9 cellular contexts compared by ENCODE assay signal in the genomic region with DNA sequence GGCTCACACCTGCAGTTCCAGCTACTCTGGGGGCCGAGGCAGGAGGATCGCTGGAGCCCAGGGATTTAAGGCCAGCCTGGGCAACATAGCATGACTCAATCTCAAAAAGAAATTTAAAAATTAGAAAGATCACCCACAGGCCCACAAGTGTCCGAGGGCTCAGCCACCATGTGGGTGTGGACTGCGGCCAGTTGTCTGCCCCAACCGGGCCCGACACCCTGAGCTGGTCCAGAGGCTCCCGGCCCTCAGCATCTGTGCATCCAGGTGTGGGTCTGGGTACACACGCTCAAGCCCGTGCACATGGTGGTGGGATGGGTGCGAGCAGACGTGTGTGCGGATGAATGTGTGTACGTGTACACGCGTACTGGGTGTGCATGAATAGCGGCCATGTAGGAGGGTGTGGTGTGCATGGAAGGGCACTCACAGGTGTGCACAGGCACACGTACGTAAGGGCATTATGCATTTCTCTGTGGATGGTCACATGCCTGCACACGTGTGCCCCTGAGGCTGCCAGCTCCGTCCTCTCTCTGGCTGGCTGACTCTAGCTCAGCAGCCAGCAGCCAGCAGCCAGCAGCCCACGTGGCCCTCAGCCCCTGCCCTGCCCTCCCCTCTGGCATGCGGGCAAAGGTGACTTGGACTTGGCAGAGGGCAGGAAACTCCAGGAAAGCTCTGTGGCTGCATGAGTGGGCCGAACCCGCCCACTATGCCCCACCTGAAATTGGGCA. TPM values are rescaled to one million over a fixed set of nuclear protein-coding genes. Genes with fewer than 3 reads are reported as not detected.
DNase-seq lines count a peak whose midpoint lies in the region; ATAC-seq and TF ChIP-seq lines count a peak whose summit lies in the region.
"Had no signal": no experiment of that assay in that cellular context is flagged by ENCODE, and none has a peak within 500 bp of the region (broad histone marks: within the 10 kb centered on the region; RNA-seq: fewer than 3 reads in every experiment).

No MANE protein-coding gene starts in this region.

- H3K9me3 ChIP-seq in PC-3 (ENCODE audit: low read length) (no peaks in the 10 kb centered on the region), Caco-2 (no peaks in the 10 kb centered on the region)

- peak overlapping the region; percentile 9; the same call in 1 of the 2 replicates for H3K4me2 ChIP-seq in PC-3 (ENCODE audit: low read length)

- H3K4me3 ChIP-seq in PC-3 (ENCODE audit: low read length) (no peak overlapping the region), fibroblast of mammary gland (ENCODE audit: control insufficient read depth, low read depth, low read length) (no peak overlapping the region), Caco-2 (ENCODE audit: low read depth, low read length) (no peak overlapping the region)

- no peak overlapping the region for H3K27ac ChIP-seq in PC-3 (ENCODE audit: low read length)

- intact Hi-C loops in PC-3 (cut with micrococcal nuclease) = no loop called here
- intact Hi-C loops in Caco-2 (cut with micrococcal nuclease; ENCODE audit: unreplicated experiment) = no loop called here

- no peaks in the 10 kb centered on the region for H3F3A ChIP-seq in PC-3 (ENCODE audit: low read length, unreplicated experiment)

- TF ChIP-seq CTCF in PC-3 (conservative IDR thresholded peaks at IDR 0.05; ENCODE audit: low read depth, low read length) (no peak), fibroblast of mammary gland (conservative IDR thresholded peaks at IDR 0.05; ENCODE audit: control insufficient read depth, insufficient read depth, low read depth, low read length) (no peak), Caco-2 (IDR thresholded peaks at IDR 0.05; ENCODE audit: insufficient read depth in 1 of 2, low read depth in 1 of 2, low read length in 1 of 2, severe bottlenecking in 1 of 2, unreplicated experiment in 1 of 2) (no peak)

- H3K36me3 ChIP-seq in PC-3 (ENCODE audit: low read depth, low read length) (no peaks in the 10 kb centered on the region), Caco-2 (ENCODE audit: control insufficient read depth, insufficient read depth, low read length) (no peaks in the 10 kb centered on the region)

- H3K79me2 ChIP-seq in PC-3 (ENCODE audit: low read length) = no peaks in the 10 kb centered on the region

- no peaks in the 10 kb centered on the region for H3K27me3 ChIP-seq in PC-3 (ENCODE audit: low read length)
- no peaks in the 10 kb centered on the region for H3K27me3 ChIP-seq in Caco-2 (replicated peaks; ENCODE audit: control insufficient read depth, insufficient read depth, low read length)

- peaks cover 44% of the 10 kb centered on the region for H3K36me3 Mint-ChIP-seq in Caco-2 (ENCODE audit: insufficient read depth, unreplicated experiment)

- peaks cover 24% of the 10 kb centered on the region for H3K4me1 ChIP-seq in PC-3 (ENCODE audit: insufficient read depth, low read length)
- 0 out of 2 replicates have a peak, but pooled peaks cover 3% of the 10 kb centered on the region for H3K4me1 ChIP-seq in Caco-2

- H3K9me2 ChIP-seq in PC-3 (replicated peaks; ENCODE audit: low read length) = no peaks in the 10 kb centered on the region

- POLR2A ChIA-PET in PC-3 (lab: Charles Lee; ENCODE audit: unreplicated experiment) (no interaction called here), Caco-2 (lab: Charles Lee) (no interaction called here)

- peak; percentile 61 for ATAC-seq in PC-3
- ATAC-seq in HG03439 (IDR thresholded peaks at IDR 0.05; ENCODE audit: unreplicated experiment) = no peak
- ATAC-seq in HG03469 (IDR thresholded peaks at IDR 0.05; ENCODE audit: unreplicated experiment) = no peak
- no peak for ATAC-seq in GM21526 (IDR thresholded peaks at IDR 0.05; ENCODE audit: low FRiP score, unreplicated experiment)

- CTCF ChIA-PET in PC-3 (lab: Charles Lee) = interaction anchor here (0.6 to 2.4 kb wide), 3 partner anchors 15 to 170 kb away, joined by 3 to 14 read pairs (median 5); no protein-coding TSS in a partner anchor
- CTCF ChIA-PET in Caco-2 (lab: Charles Lee) = interaction anchor here (2.4 kb wide), 1 partner anchor 148 kb away, joined by 11 read pairs; no protein-coding TSS in a partner anchor

- in situ Hi-C loops in ACHN (cut with HindIII; ENCODE audit: low pct_ligation_motif_present, low pct_unique_long_range_greater_than_20kb, low sequenced_read_pairs) = no loop called here

- no peak overlapping the region for H3K4me3 Mint-ChIP-seq in Caco-2 (ENCODE audit: unreplicated experiment)

- no peak overlapping the region for H2AFZ ChIP-seq in PC-3 (ENCODE audit: low read length)

- DNase-seq in ACHN (peak; percentile 65), PC-3 (peak; percentile 74), fibroblast of mammary gland (ENCODE audit: low read depth) (peak; percentile 33), midbrain (lab: John Stamatoyannopoulos, UW) (peak; percentile 82), Caco-2 (no peak)
- DNase-seq: T-helper 9 cell had no signal

- no peaks in the 10 kb centered on the region for H3K9me3 Mint-ChIP-seq in Caco-2 (ENCODE audit: unreplicated experiment)

- H3K27ac Mint-ChIP-seq in Caco-2 (ENCODE audit: unreplicated experiment) = no peak overlapping the region

- BruUV-seq in PC-3 (replicated peaks; lab: Mats Ljungman, UMichigan) = no TSS peak
- BruUV-seq in Caco-2 (replicated peaks; lab: Mats Ljungman, UMichigan) = no TSS peak

- peaks cover 3% of the 10 kb centered on the region for H3K27me3 Mint-ChIP-seq in Caco-2 (ENCODE audit: insufficient read depth, unreplicated experiment)

- H4K20me1 ChIP-seq in PC-3 (ENCODE audit: low read length) = no peaks in the 10 kb centered on the region

- H3K9ac ChIP-seq in PC-3 (ENCODE audit: low read length) = no peak overlapping the region

- peaks cover 4% of the 10 kb centered on the region for H3K4me1 Mint-ChIP-seq in Caco-2 (ENCODE audit: low read depth, unreplicated experiment)

RNA-seq across cellular contexts. Expression of gene NUDT14, which starts 23.3 kb away (rescaled TPM):
- total RNA-seq in PC-3 (2014; rRNA removed) = 50.8 and 82.1 TPM in 2 replicates
- 52.7 and 63.4 TPM in 2 replicates for total RNA-seq in Caco-2 (2022)

RNA-seq across cellular contexts. Expression of gene JAG2, which starts 35.8 kb away (rescaled TPM):
- total RNA-seq in PC-3 (2014; rRNA removed) = 57.1 and 59.3 TPM in 2 replicates
- total RNA-seq in Caco-2 (2022) = 34.5 and 43.0 TPM in 2 replicates

RNA-seq across cellular contexts. Expression of gene BTBD6, which starts 44.0 kb away (rescaled TPM):
- total RNA-seq in PC-3 (2014; rRNA removed) (104 and 119 TPM in 2 replicates), Caco-2 (2022) (22.7 and 25.3 TPM in 2 replicates)

Comparison
In these comparisons a context has a peak if more than half of its experiments do, and no peak if none do; other contexts are left out.
1. DNase-seq: peak in ACHN (single experiment), PC-3 (single experiment), fibroblast of mammary gland (single experiment) and midbrain (single experiment); none in Caco-2 (0 of 2).